10 cellular contexts compared by ENCODE assay signal in the genomic region with DNA sequence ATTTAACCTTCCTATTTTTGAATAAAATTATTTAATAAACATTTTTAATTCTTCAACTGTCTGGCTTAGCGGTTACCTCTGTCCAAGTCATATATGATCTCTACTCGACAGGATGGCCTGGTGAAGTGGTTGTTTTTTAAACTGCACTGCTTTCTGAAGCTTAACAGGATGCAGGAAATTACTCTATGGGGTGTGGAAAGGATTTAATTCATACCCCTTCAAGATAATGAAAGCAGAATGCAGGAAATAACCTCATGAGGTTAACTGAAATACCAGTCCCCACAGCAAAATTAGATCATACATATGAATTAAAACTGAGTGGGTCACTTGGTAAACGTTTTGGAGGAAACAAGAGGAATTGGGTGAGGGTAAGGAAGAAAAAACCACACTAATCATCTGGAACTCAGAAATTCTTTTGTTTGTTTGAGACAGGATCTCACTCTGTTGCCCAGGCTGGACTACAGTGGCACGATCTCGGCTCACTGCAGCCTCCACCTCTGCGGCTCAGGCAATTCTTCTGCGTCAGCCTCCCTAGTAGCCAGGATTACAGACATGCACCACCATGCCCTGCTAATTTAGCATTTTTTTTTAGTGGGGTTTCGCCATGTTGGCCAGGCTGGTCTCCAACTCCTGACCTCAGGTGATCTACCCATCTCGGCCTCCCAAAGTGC. TPM values are rescaled to one million over a fixed set of nuclear protein-coding genes. Genes with fewer than 3 reads are reported as not detected.
A peak's percentile ranks its signal among the peaks of the same experiment; 100 is the strongest.
DNase-seq lines count a peak whose midpoint lies in the region; ATAC-seq and TF ChIP-seq lines count a peak whose summit lies in the region.
"Had no signal": no experiment of that assay in that cellular context is flagged by ENCODE, and none has a peak within 500 bp of the region (broad histone marks: within the 10 kb centered on the region; RNA-seq: fewer than 3 reads in every experiment).

No MANE protein-coding gene starts in this region.

- no peak for TF ChIP-seq POLR2A in gastrocnemius medialis (IDR thresholded peaks at IDR 0.05)

- ATAC-seq in GM18508 (IDR thresholded peaks at IDR 0.05; ENCODE audit: insufficient read depth, unreplicated experiment) = peak; percentile 40
- ATAC-seq in T-helper 17 cell = peak; percentile 27
- ATAC-seq in foreskin keratinocyte = no peak
- ATAC-seq in gastrocnemius medialis = peak in 1 of 2 donors; percentile 38
- ATAC-seq in GM18520 (IDR thresholded peaks at IDR 0.05; ENCODE audit: unreplicated experiment) = no peak
- no peak for ATAC-seq in left lobe of liver

- no peaks in the 10 kb centered on the region for H3K27me3 ChIP-seq in foreskin keratinocyte
- H3K27me3 ChIP-seq in gastrocnemius medialis = no peaks in the 10 kb centered on the region
- no peaks in the 10 kb centered on the region for H3K27me3 ChIP-seq in HAP-1 (ENCODE audit: low read depth)

- peaks cover 9% of the 10 kb centered on the region for H3K4me1 ChIP-seq in foreskin keratinocyte
- peaks cover 6 to 17% of the 10 kb centered on the region in 2 donors for H3K4me1 ChIP-seq in gastrocnemius medialis
- H3K4me1 ChIP-seq in HAP-1 = no peaks in the 10 kb centered on the region

- intact Hi-C loops in gastrocnemius medialis (cut with DNase I; ENCODE audit: low total_unique reads) = no loop called here

- H3K4me1 Mint-ChIP-seq in T-helper 17 cell = peaks cover 16% of the 10 kb centered on the region

- in situ Hi-C loops in gastrocnemius medialis (cut with MboI; ENCODE audit: low sequenced_read_pairs in 4 of 4) = no loop called here
- in situ Hi-C loops in HAP-1 (cut with MboI; ENCODE audit: low sequenced_read_pairs) = no loop called here

- H3K36me3 Mint-ChIP-seq in T-helper 17 cell (ENCODE audit: low read depth) = peaks cover 5% of the 10 kb centered on the region

- TF ChIP-seq CTCF in foreskin keratinocyte (conservative IDR thresholded peaks at IDR 0.05) (no peak), gastrocnemius medialis (IDR thresholded peaks at IDR 0.05 in 4 of 5, conservative IDR thresholded peaks at IDR 0.05 in 1 of 5) (no peak)

- H3K36me3 ChIP-seq in gastrocnemius medialis (peaks cover 0 to 6% of the 10 kb centered on the region in 2 donors), HAP-1 (replicated peaks) (peaks cover 4% of the 10 kb centered on the region)

- peaks cover 3% of the 10 kb centered on the region for H3K9me3 ChIP-seq in T-helper 17 cell (ENCODE audit: control insufficient read depth, low read length, poor library complexity, severe bottlenecking)
- H3K9me3 ChIP-seq in gastrocnemius medialis = no peaks in the 10 kb centered on the region
- H3K9me3 ChIP-seq in HAP-1 = no peaks in the 10 kb centered on the region
- H3K9me3 ChIP-seq: thoracic aorta had no signal

- H3K4me3 Mint-ChIP-seq in T-helper 17 cell = no peak overlapping the region

- H3K4me3 ChIP-seq in gastrocnemius medialis (no peak overlapping the region), HAP-1 (no peak overlapping the region)
- H3K4me3 ChIP-seq: thoracic aorta had no signal

- H3K27me3 Mint-ChIP-seq in T-helper 17 cell = no peaks in the 10 kb centered on the region

- H3K27ac ChIP-seq in foreskin keratinocyte (peak overlapping the region; percentile 29), gastrocnemius medialis (peak overlapping the region; percentile 8 to 65 (median 60))

- H3K27ac Mint-ChIP-seq in T-helper 17 cell = no peak overlapping the region

- DNase-seq in T-helper 17 cell (no peak), foreskin keratinocyte (peak; percentile 5 to 20), gastrocnemius medialis (no peak), HAP-1 (ENCODE audit: low spot score in 2 of 2) (no peak), left lobe of liver (ENCODE audit: low spot score) (no peak)
- no peak for DNase-seq in stimulated activated CD4-positive, alpha-beta T cell treated with anti-CD3 and anti-CD28 coated beads, Interleukin-2, amount 100 ng/mL, for 48 hours
- DNase-seq: stimulated activated CD4-positive, alpha-beta T cell treated with anti-CD3 and anti-CD28 coated beads, Interleukin-12 subunit alpha, Interleukin-12 subunit beta, amount 100 ng/mL, for 4 hours had no signal

RNA-seq across cellular contexts. Expression of a gene that starts 50.1 kb away (rescaled TPM):
- 1 to 10 TPM; 6.8 to 9.2 TPM for total RNA-seq in T-helper 17 cell
- total RNA-seq in foreskin keratinocyte = 7.5 and 10.9 TPM in 2 replicates
- polyA plus RNA-seq in foreskin keratinocyte = 5.9 and 7.7 TPM in 2 replicates
- total RNA-seq in gastrocnemius medialis = 10 to 100 TPM in 2 of 4 donors, 1 to 10 TPM in 2; 5.1 to 15.8 (median 11.9) TPM
- 3.3 TPM for total RNA-seq in left lobe of liver

Comparison
In these comparisons a context has a peak if more than half of its experiments do, and no peak if none do; other contexts are left out.
1. ATAC-seq: peak in GM18508 (single experiment) and T-helper 17 cell (single experiment); none in foreskin keratinocyte (single experiment), GM18520 (single experiment) and left lobe of liver (single experiment).
2. DNase-seq: peak in foreskin keratinocyte (2 of 2); none in T-helper 17 cell (0 of 3), gastrocnemius medialis (0 of 2), HAP-1 (0 of 2), stimulated activated CD4-positive, alpha-beta T cell treated with anti-CD3 and anti-CD28 coated beads, Interleukin-2, amount 100 ng/mL, for 48 hours (0 of 2) and left lobe of liver (single experiment).